Comparison of ENCODE assay signal across 10 cellular contexts in the genomic region with DNA sequence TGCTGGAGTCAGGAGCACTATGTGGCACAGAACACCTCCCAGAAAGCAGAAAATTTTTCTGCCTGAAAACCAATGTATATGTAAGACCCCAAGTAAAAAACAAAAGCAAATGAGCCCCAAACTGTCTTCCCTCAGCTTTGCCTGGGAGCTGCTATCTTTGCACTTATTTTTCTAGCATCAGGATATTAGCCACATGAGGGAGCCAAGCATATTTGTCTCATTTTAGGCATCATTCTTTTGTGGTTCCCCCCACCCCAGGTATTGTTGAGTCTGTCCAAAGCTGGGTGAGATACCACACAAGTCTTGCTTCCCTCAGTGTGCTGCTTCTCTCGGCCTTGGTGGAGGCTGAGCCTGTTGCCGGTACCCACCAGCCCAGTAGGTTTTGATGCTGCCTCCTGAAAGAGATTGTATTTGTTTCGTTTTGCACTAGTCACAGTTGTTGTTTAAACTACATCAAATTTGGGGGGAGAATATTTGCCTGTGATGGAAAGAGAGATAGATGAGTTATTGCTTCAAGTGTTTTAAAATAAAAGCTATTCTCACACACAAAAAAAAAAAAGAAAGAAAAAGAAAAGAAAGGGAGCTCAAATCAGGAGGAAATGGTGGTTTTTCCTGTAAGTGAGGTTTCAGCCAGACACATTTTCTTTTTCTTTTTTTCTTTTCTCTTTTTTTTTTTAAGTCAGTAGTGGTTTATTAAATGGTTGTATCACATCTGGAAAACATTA. TPM values are rescaled to one million over a fixed set of nuclear protein-coding genes. Genes with fewer than 3 reads are reported as not detected.
DNase-seq lines count a peak whose midpoint lies in the region; ATAC-seq and TF ChIP-seq lines count a peak whose summit lies in the region.
"Had no signal": no experiment of that assay in that cellular context is flagged by ENCODE, and none has a peak within 500 bp of the region (broad histone marks: within the 10 kb centered on the region; RNA-seq: fewer than 3 reads in every experiment).

No MANE protein-coding gene starts in this region.

- peak; percentile 33 to 44 for ATAC-seq in activated CD4-positive, CD25-positive, alpha-beta regulatory T cell treated with anti-CD3 and anti-CD28 coated beads, Interleukin-2, amount 50 U/mL, for 24 hours
- peak; percentile 26 to 41 for ATAC-seq in stimulated activated naive B cell treated with anti-CD40 and anti-IgM and Interleukin-4, amounts not matched to agents 10 μg/mL and 1 μg/mL and 100 μg/mL, for 72 hours (replicated peaks)
- ATAC-seq in left colon, result no peak

- no peak for DNase-seq in activated CD4-positive, CD25-positive, alpha-beta regulatory T cell treated with anti-CD3 and anti-CD28 coated beads, Interleukin-2, amount 50 U/mL, for 72 hours
- DNase-seq in activated CD8-positive, alpha-beta memory T cell treated with anti-CD3 and anti-CD28 coated beads, Interleukin-2, amount 50 U/mL, for 48 hours, result peak; percentile 57
- DNase-seq in immature natural killer cell (peak; percentile 7 to 30 (median 20)), vagina (ENCODE audit: extremely low spot score in 2 of 2) (no peak), left colon (no peak), NCI-H2081 (lab: John Stamatoyannopoulos, UW) (no peak)
- no peak for DNase-seq in stimulated activated naive B cell treated with anti-CD40 and anti-IgM and Interleukin-4, amounts not matched to agents 10 μg/mL and 1 μg/mL and 100 μg/mL, for 72 hours
- DNase-seq: dorsolateral prefrontal cortex had no signal

- no peaks in the 10 kb centered on the region for H3K9me3 ChIP-seq in vagina

- no peak overlapping the region for H3K27ac ChIP-seq in vagina
- H3K27ac ChIP-seq: dorsolateral prefrontal cortex, parathyroid adenoma had no signal

- H3K36me3 ChIP-seq in vagina, result no peaks in the 10 kb centered on the region

- H3K27ac Mint-ChIP-seq in immature natural killer cell, result peak overlapping the region; percentile 81 to 85 (median 84)
- H3K27ac Mint-ChIP-seq in stimulated activated naive B cell treated with anti-CD40 and anti-IgM and Interleukin-4, amounts not matched to agents 10 μg/mL and 1 μg/mL and 100 μg/mL, for 72 hours, result peak overlapping the region; percentile 47

- H3K4me3 ChIP-seq in vagina, result no peak overlapping the region
- H3K4me3 ChIP-seq: dorsolateral prefrontal cortex had no signal

- TF ChIP-seq CTCF in vagina (IDR thresholded peaks at IDR 0.05), result no peak

- H3K27me3 ChIP-seq in vagina, result no peaks in the 10 kb centered on the region
- H3K27me3 ChIP-seq: dorsolateral prefrontal cortex had no signal

- no peaks in the 10 kb centered on the region for H3K27me3 Mint-ChIP-seq in immature natural killer cell (ENCODE audit: low read depth in 3 of 3)
- H3K27me3 Mint-ChIP-seq in stimulated activated naive B cell treated with anti-CD40 and anti-IgM and Interleukin-4, amounts not matched to agents 10 μg/mL and 1 μg/mL and 100 μg/mL, for 72 hours, result no peaks in the 10 kb centered on the region

- no peak for TF ChIP-seq POLR2A in vagina (IDR thresholded peaks at IDR 0.05)

- peak overlapping the region; percentile 62 to 77 (median 70) for H3K4me3 Mint-ChIP-seq in immature natural killer cell
- H3K4me3 Mint-ChIP-seq in stimulated activated naive B cell treated with anti-CD40 and anti-IgM and Interleukin-4, amounts not matched to agents 10 μg/mL and 1 μg/mL and 100 μg/mL, for 72 hours, result peak overlapping the region; percentile 23 to 66

- peaks cover 22 to 23% of the 10 kb centered on the region in 2 donors for H3K4me1 Mint-ChIP-seq in immature natural killer cell
- peaks cover 21 to 29% of the 10 kb centered on the region in 2 donors for H3K4me1 Mint-ChIP-seq in stimulated activated naive B cell treated with anti-CD40 and anti-IgM and Interleukin-4, amounts not matched to agents 10 μg/mL and 1 μg/mL and 100 μg/mL, for 72 hours

- peaks cover 0 to 1% (median 0%) of the 10 kb centered on the region in 6 donors for H3K9me3 Mint-ChIP-seq in immature natural killer cell
- no peaks in the 10 kb centered on the region for H3K9me3 Mint-ChIP-seq in stimulated activated naive B cell treated with anti-CD40 and anti-IgM and Interleukin-4, amounts not matched to agents 10 μg/mL and 1 μg/mL and 100 μg/mL, for 72 hours

- intact Hi-C loops in vagina (cut with DNase I) (no loop called here), left colon (cut with DNase I, micrococcal nuclease) (no loop called here)

- no peaks in the 10 kb centered on the region for H3K4me1 ChIP-seq in vagina
- H3K4me1 ChIP-seq: parathyroid adenoma had no signal

- H3K36me3 Mint-ChIP-seq in immature natural killer cell, result peaks cover 3 to 5% (median 5%) of the 10 kb centered on the region in 3 donors
- peaks cover 3 to 11% of the 10 kb centered on the region in 2 donors for H3K36me3 Mint-ChIP-seq in stimulated activated naive B cell treated with anti-CD40 and anti-IgM and Interleukin-4, amounts not matched to agents 10 μg/mL and 1 μg/mL and 100 μg/mL, for 72 hours

RNA-seq across cellular contexts. Expression of gene SLC4A8, which starts 58.3 kb away (rescaled TPM):
- 1 to 10 TPM in 2 of 3 donors, not detected in 1; 1.2 TPM for polyA plus RNA-seq in immature natural killer cell
- total RNA-seq in vagina, result 0.74 TPM
- 1 to 10 TPM in 1 of 2 donors, under 1 TPM in 1; 0.67 to 1.8 TPM for total RNA-seq in left colon

Comparison
In these comparisons a context has a peak if more than half of its experiments do, and no peak if none do; other contexts are left out.
1. DNase-seq: peak in activated CD8-positive, alpha-beta memory T cell treated with anti-CD3 and anti-CD28 coated beads, Interleukin-2, amount 50 U/mL, for 48 hours (single experiment) and immature natural killer cell (3 of 3); none in activated CD4-positive, CD25-positive, alpha-beta regulatory T cell treated with anti-CD3 and anti-CD28 coated beads, Interleukin-2, amount 50 U/mL, for 72 hours (single experiment), stimulated activated naive B cell treated with anti-CD40 and anti-IgM and Interleukin-4, amounts not matched to agents 10 μg/mL and 1 μg/mL and 100 μg/mL, for 72 hours (single experiment), vagina (0 of 2), left colon (0 of 2) and NCI-H2081 (0 of 2).